ENCODE assay signal across 2 cellular contexts in genomic region chr5:24208540-24209141, GRCh38.
TF ChIP-seq lines count a peak whose summit lies in the region.

No MANE protein-coding gene starts in this region.

TF ChIP-seq in neural cell, 6 proteins besides CTCF, POLR2A, EP300 and RAD21:
- TF ChIP-seq EZH2 (IDR thresholded peaks at IDR 0.05; ENCODE audit: borderline replicate concordance, insufficient read depth, low read length, poor library complexity, severe bottlenecking): no peak
- no peak for TF ChIP-seq TAF1 (IDR thresholded peaks at IDR 0.05; ENCODE audit: low read depth)
- no peak for TF ChIP-seq MXI1 (conservative IDR thresholded peaks at IDR 0.05; ENCODE audit: poor library complexity, severe bottlenecking)
- TF ChIP-seq POLR2AphosphoS5 (IDR thresholded peaks at IDR 0.05): peak; percentile 64
- TF ChIP-seq REST (IDR thresholded peaks at IDR 0.05; ENCODE audit: borderline replicate concordance): no peak
- TF ChIP-seq SMC3 (conservative IDR thresholded peaks at IDR 0.05; ENCODE audit: poor library complexity): no peak
TF ChIP-seq in neural cell: peak in this region for 1.

TF ChIP-seq in HepG2, 621 proteins besides CTCF, POLR2A, EP300 and RAD21:
- no peak for TF ChIP-seq SNRNP70 (IDR thresholded peaks at IDR 0.05; ENCODE audit: low read depth, low read length)
- TF ChIP-seq KDM5A (IDR thresholded peaks at IDR 0.05; ENCODE audit: borderline replicate concordance, low read length): no peak
- no peak for TF ChIP-seq ZNF879 (CRISPR knock-in tag; IDR thresholded peaks at IDR 0.05)
